Comparison of ENCODE assay signal across 10 cellular contexts in the genomic region with DNA sequence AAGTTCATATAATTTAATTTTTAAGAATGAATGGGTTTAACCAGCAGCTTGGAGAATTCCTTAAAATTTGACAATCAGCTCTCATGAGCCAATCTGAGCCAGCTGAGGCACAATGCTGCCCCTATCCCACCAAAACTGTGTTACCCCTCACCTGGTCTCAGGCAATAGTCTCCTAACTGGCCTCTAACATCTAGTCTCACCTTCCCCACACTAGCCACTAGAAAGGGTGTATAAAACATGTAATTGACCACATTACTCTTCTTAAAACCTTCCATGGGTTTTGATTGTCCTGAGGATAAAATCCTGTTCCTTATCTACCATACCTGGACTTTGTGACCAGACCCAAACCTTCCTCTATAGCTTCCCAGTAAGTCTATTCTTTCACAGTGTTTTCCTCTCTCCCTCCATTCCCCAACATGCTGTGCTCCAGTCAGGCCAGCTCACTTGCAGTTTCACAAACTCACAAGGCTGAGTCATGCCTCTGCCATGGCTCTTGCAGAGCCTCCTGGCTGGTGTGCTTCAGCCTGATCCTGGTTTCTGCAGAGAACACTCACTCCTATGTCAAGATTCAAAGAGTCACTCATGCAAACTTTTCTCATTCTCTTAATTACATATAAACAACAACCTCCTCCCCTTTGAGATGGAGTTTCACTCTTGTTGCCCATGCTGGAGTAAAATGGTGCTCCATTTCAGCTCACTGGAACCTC. TPM values are rescaled to one million over a fixed set of nuclear protein-coding genes. Genes with fewer than 3 reads are reported as not detected.
DNase-seq lines count a peak whose midpoint lies in the region; ATAC-seq, FAIRE-seq and TF ChIP-seq lines count a peak whose summit lies in the region.
"Had no signal": no experiment of that assay in that cellular context is flagged by ENCODE, and none has a peak within 500 bp of the region (broad histone marks: within the 10 kb centered on the region; RNA-seq: fewer than 3 reads in every experiment).

No MANE protein-coding gene starts in this region.

- H2AFZ ChIP-seq in KMS-11 (ENCODE audit: low read depth) = peak overlapping the region; percentile 79
- H2AFZ ChIP-seq in astrocyte (ENCODE audit: low read depth, low read length) = peak overlapping the region; percentile 72

- H3K4me3 Mint-ChIP-seq in astrocyte (ENCODE audit: unreplicated experiment) = no peak overlapping the region
- H3K4me3 Mint-ChIP-seq: central memory CD8-positive, alpha-beta T cell; immature natural killer cell had no signal

- ATAC-seq in GM18873 (IDR thresholded peaks at IDR 0.05; ENCODE audit: low FRiP score, unreplicated experiment) = no peak

- no peak for TF ChIP-seq CTCF in KMS-11 (conservative IDR thresholded peaks at IDR 0.05; ENCODE audit: low read depth, low read length)
- TF ChIP-seq CTCF in astrocyte (IDR thresholded peaks at IDR 0.05; ENCODE audit: insufficient read depth, low read depth, low read length) = no peak

- H3K4me3 ChIP-seq in KMS-11 (IDR thresholded peaks at IDR 0.05; ENCODE audit: insufficient read depth, low read depth, low read length) = no peak overlapping the region
- H3K4me3 ChIP-seq in astrocyte (ENCODE audit: insufficient read depth, low read depth, low read length) = no peak overlapping the region

- peak; percentile 68 for FAIRE-seq in GM12891 (lab: Jason Lieb, UNC)
- FAIRE-seq in astrocyte (lab: Jason Lieb, UNC) = peak; percentile 13

- H3K27ac ChIP-seq in KMS-11 (0 out of 2 replicates have a peak overlapping the region, but pooled peaks have one; percentile 13), astrocyte (ENCODE audit: low read depth, low read length) (no peak overlapping the region)

- H4K20me1 ChIP-seq in KMS-11 (ENCODE audit: insufficient read depth) (no peaks in the 10 kb centered on the region), astrocyte (ENCODE audit: insufficient read depth, low read length) (no peaks in the 10 kb centered on the region)

- H3K9ac ChIP-seq in KMS-11 (no peak overlapping the region), astrocyte (ENCODE audit: low read length) (peak overlapping the region; percentile 23)

- peaks cover 9% of the 10 kb centered on the region for H3K4me1 Mint-ChIP-seq in astrocyte (ENCODE audit: low read depth, unreplicated experiment)

- H3K27me3 Mint-ChIP-seq in astrocyte (ENCODE audit: low read depth, unreplicated experiment) = peaks cover 4% of the 10 kb centered on the region

- peaks cover 2% of the 10 kb centered on the region for H3K36me3 Mint-ChIP-seq in astrocyte (ENCODE audit: low read depth, unreplicated experiment)

- no peak for DNase-seq in GM12891 (ENCODE audit: insufficient read length, low spot score)
- DNase-seq in astrocyte (ENCODE audit: low read depth) = peak; percentile 67
- DNase-seq in non-pigmented ciliary epithelial cell (ENCODE audit: low read depth) = peak; percentile 70
- no peak for DNase-seq in midbrain (lab: John Stamatoyannopoulos, UW)
- DNase-seq in NCI-H69 (lab: John Stamatoyannopoulos, UW) = no peak
- DNase-seq: immature natural killer cell, NCI-H1694 had no signal

- H3K9me3 Mint-ChIP-seq in astrocyte (ENCODE audit: unreplicated experiment) = no peaks in the 10 kb centered on the region
- H3K9me3 Mint-ChIP-seq: central memory CD8-positive, alpha-beta T cell; immature natural killer cell had no signal

- H3K79me2 ChIP-seq in KMS-11 (ENCODE audit: insufficient read depth, low read depth) (no peaks in the 10 kb centered on the region), astrocyte (ENCODE audit: insufficient read depth, low read length) (no peaks in the 10 kb centered on the region)

- H3K36me3 ChIP-seq in KMS-11 (ENCODE audit: insufficient read depth) (no peaks in the 10 kb centered on the region), astrocyte (ENCODE audit: insufficient read depth, low read length) (no peaks in the 10 kb centered on the region)

- H3K4me2 ChIP-seq in KMS-11 (peak overlapping the region; percentile 20; the same call in 1 of the 2 replicates), astrocyte (ENCODE audit: low read length) (no peak overlapping the region)

- no peaks in the 10 kb centered on the region for H3K9me3 ChIP-seq in astrocyte (ENCODE audit: insufficient read depth, low read depth, low read length)

- H3K27me3 ChIP-seq in KMS-11 (ENCODE audit: insufficient read depth, low read depth) (no peaks in the 10 kb centered on the region), astrocyte (ENCODE audit: insufficient read depth, low read length) (peaks cover 3% of the 10 kb centered on the region)

- H3K4me1 ChIP-seq in KMS-11 (ENCODE audit: low read depth, poor library complexity, severe bottlenecking) = peaks cover 11% of the 10 kb centered on the region
- no peaks in the 10 kb centered on the region for H3K4me1 ChIP-seq in astrocyte (ENCODE audit: insufficient read depth, low read length)

- H3K27ac Mint-ChIP-seq in astrocyte (ENCODE audit: unreplicated experiment) = peak overlapping the region; percentile 72
- H3K27ac Mint-ChIP-seq: immature natural killer cell had no signal

- no peak for TF ChIP-seq POLR2A in GM12891 (IDR thresholded peaks at IDR 0.05; ENCODE audit: low read depth, low read length)

TF ChIP-seq in GM12891, 5 proteins besides CTCF, POLR2A, EP300 and RAD21:
- no peak for TF ChIP-seq POLR2AphosphoS5 (IDR thresholded peaks at IDR 0.05; ENCODE audit: low read depth, low read length)
- TF ChIP-seq POU2F2 (IDR thresholded peaks at IDR 0.05; ENCODE audit: low read depth, low read length) = no peak
- TF ChIP-seq TAF1 (IDR thresholded peaks at IDR 0.05; ENCODE audit: low read depth, low read length) = no peak
- no peak for TF ChIP-seq SPI1 (IDR thresholded peaks at IDR 0.05; ENCODE audit: low read depth, low read length)
- no peak for TF ChIP-seq PAX5 (IDR thresholded peaks at IDR 0.05; ENCODE audit: insufficient read depth, low read length, severe bottlenecking)
TF ChIP-seq in GM12891: peak in this region for 0.

RNA-seq across cellular contexts. Expression of gene ZCCHC7, which starts 16.0 kb away (rescaled TPM):
- polyA plus RNA-seq in GM12891 (2012; ENCODE audit: low read depth, missing spikeins) = 43.5 TPM
- total RNA-seq in astrocyte = 21.7 and 25.4 TPM in 2 replicates

Comparison
In these comparisons a context has a peak if more than half of its experiments do, and no peak if none do; other contexts are left out.
1. DNase-seq: peak in astrocyte (single experiment) and non-pigmented ciliary epithelial cell (single experiment); none in GM12891 (single experiment), midbrain (single experiment) and NCI-H69 (single experiment).